Comparison of ENCODE assay signal across 26 cellular contexts in genomic region chr7:9645756-9646155, GRCh38.
DNase-seq lines count a peak whose midpoint lies in the region; ATAC-seq and TF ChIP-seq lines count a peak whose summit lies in the region.
"Had no signal": no experiment of that assay in that cellular context is flagged by ENCODE, and none has a peak within 500 bp of the region (broad histone marks: within the 10 kb centered on the region; RNA-seq: fewer than 3 reads in every experiment).

No MANE protein-coding gene starts in this region.

- no peak overlapping the region for H3K27ac ChIP-seq in brain microvascular endothelial cell
- H3K27ac ChIP-seq: BLaER1 treated with 17β-estradiol and CSF1 and Interleukin-3, amounts not matched to agents 10 nM and 100 nM; HL-60; PC-9; SJSA1 had no signal

- ATAC-seq in HG02571 (IDR thresholded peaks at IDR 0.05; ENCODE audit: unreplicated experiment) (no peak), GM19035 (IDR thresholded peaks at IDR 0.05; ENCODE audit: unreplicated experiment) (no peak)
- ATAC-seq: GM23338 had no signal

- TF ChIP-seq CTCF in astrocyte of the cerebellum (IDR thresholded peaks at IDR 0.05; ENCODE audit: low read depth, low read length, missing control alignments) (no peak), retinal pigment epithelial cell (conservative IDR thresholded peaks at IDR 0.05; ENCODE audit: low read depth, low read length) (no peak), brain microvascular endothelial cell (IDR thresholded peaks at IDR 0.05; ENCODE audit: low read depth, low read length, missing control alignments) (no peak)

- H3K4me3 ChIP-seq in astrocyte of the cerebellum (ENCODE audit: low read depth, low read length) (no peak overlapping the region), retinal pigment epithelial cell (ENCODE audit: low read length) (no peak overlapping the region), brain microvascular endothelial cell (ENCODE audit: low read depth, low read length) (no peak overlapping the region)
- H3K4me3 ChIP-seq: BLaER1 treated with 17β-estradiol and CSF1 and Interleukin-3, amounts not matched to agents 10 nM and 100 nM; GM23338; PC-9; SJSA1 had no signal

- DNase-seq in Caki2 (ENCODE audit: low read depth): peak; percentile 65
- DNase-seq in astrocyte of the cerebellum (ENCODE audit: low read depth): peak; percentile 36
- peak; percentile 2 for DNase-seq in iris pigment epithelial cell (ENCODE audit: low read depth)
- DNase-seq in retinal pigment epithelial cell (ENCODE audit: low read depth): peak; percentile 19
- DNase-seq in brain microvascular endothelial cell: no peak
- no peak for DNase-seq in activated T-cell treated with anti-CD3 and anti-CD28 coated beads, Interleukin-2, amount 50 U/mL, for 1 hour
- DNase-seq: AML-193; CD4-positive, alpha-beta T cell; HCEC 1CT; Karpas-422; NCI-H1092 treated with DMSO at 0.1 percent for 48 hours; NCI-H1436 treated with DMSO at 0.1 percent for 48 hours; NCI-H187 treated with DMSO at 0.1 percent for 48 hours; NCI-H2107; NCI-H446; NCI-H524 treated with DMSO at 0.1 percent for 48 hours; NCI-H82; NK-92 treated with Interleukin-12 subunit alpha and Interleukin-12 subunit beta, amount 100 ng/mL, for 24 hours; PC-9; Right ventricle myocardium superior had no signal

- H3K36me3 ChIP-seq in brain microvascular endothelial cell (replicated peaks): no peaks in the 10 kb centered on the region
- H3K36me3 ChIP-seq: BLaER1 treated with 17β-estradiol and CSF1 and Interleukin-3, amounts not matched to agents 10 nM and 100 nM; SJSA1 had no signal

- H3K27me3 ChIP-seq in brain microvascular endothelial cell (replicated peaks): no peaks in the 10 kb centered on the region
- H3K27me3 ChIP-seq: BLaER1 treated with 17β-estradiol and CSF1 and Interleukin-3, amounts not matched to agents 10 nM and 100 nM; SJSA1 had no signal

- in situ Hi-C loops in Caki2 (cut with HindIII; ENCODE audit: low pct_unique_long_range_greater_than_20kb, low sequenced_read_pairs): no loop called here
- in situ Hi-C loops in astrocyte of the cerebellum (cut with HindIII; ENCODE audit: low sequenced_read_pairs): no loop called here
- in situ Hi-C loops in brain microvascular endothelial cell (cut with HindIII; ENCODE audit: low pct_ligation_motif_present, low sequenced_read_pairs): no loop called here

Comparison
In these comparisons a context has a peak if more than half of its experiments do, and no peak if none do; other contexts are left out.
1. DNase-seq: peak in Caki2 (single experiment), astrocyte of the cerebellum (single experiment), iris pigment epithelial cell (single experiment) and retinal pigment epithelial cell (single experiment); none in brain microvascular endothelial cell (single experiment) and activated T-cell treated with anti-CD3 and anti-CD28 coated beads, Interleukin-2, amount 50 U/mL, for 1 hour (single experiment).